Comparison of ENCODE assay signal across 1 cellular context in the genomic region with DNA sequence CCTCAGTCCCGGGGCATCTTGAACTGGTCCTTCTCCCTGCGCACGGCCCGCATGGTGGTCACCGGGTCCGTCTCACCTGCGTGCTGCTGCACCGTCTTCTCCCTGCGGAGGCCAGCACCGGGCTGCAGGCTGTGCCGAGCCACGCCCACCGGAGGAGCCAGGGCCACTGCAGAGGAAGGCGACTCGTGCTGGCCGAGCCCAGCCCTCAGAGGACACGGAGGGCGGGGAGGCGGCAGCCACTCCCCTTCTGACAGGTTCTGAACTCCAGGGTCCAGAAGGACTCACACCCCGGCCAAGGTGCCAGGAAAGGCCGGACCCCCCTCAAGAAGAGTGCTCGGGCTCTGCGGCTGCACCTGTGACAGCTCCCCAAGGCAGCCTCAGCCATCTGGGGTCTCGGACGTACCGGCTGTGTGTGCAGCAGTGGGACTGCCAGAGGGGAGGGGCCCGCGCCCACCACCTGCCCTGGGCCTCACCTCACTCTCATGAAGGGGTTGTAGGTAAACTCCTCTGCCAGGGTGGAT.
A peak's percentile ranks its signal among the peaks of the same experiment; 100 is the strongest.
TF ChIP-seq lines count a peak whose summit lies in the region.

No MANE protein-coding gene starts in this region.

TF ChIP-seq in H1, 55 proteins besides CTCF, POLR2A, EP300 and RAD21:
- TF ChIP-seq MAFK (IDR thresholded peaks at IDR 0.05; ENCODE audit: low read depth, low read length) (no peak), RFX5 (IDR thresholded peaks at IDR 0.05; ENCODE audit: borderline replicate concordance, low read depth, low read length) (no peak), EGR1 (IDR thresholded peaks at IDR 0.05; ENCODE audit: borderline replicate concordance, low read depth, low read length) (no peak), RBBP5 (IDR thresholded peaks at IDR 0.05; ENCODE audit: borderline replicate concordance, low read depth, low read length) (no peak), KDM5A (IDR thresholded peaks at IDR 0.05; ENCODE audit: low read length) (no peak), GTF2F1 (IDR thresholded peaks at IDR 0.05; ENCODE audit: borderline replicate concordance, low read depth, low read length) (no peak), PHF8 (conservative IDR thresholded peaks at IDR 0.05; ENCODE audit: low read depth, low read length) (no peak), SRF (IDR thresholded peaks at IDR 0.05; ENCODE audit: low read depth, low read length) (no peak), JUND (IDR thresholded peaks at IDR 0.05; ENCODE audit: low read length) (no peak), SIRT6 (IDR thresholded peaks at IDR 0.05; ENCODE audit: low read length) (no peak), JUN (IDR thresholded peaks at IDR 0.05; ENCODE audit: low read depth, low read length) (no peak), SAP30 (IDR thresholded peaks at IDR 0.05; ENCODE audit: insufficient read depth, insufficient replicate concordance, low read length) (no peak)
- TF ChIP-seq, protein P1, sequence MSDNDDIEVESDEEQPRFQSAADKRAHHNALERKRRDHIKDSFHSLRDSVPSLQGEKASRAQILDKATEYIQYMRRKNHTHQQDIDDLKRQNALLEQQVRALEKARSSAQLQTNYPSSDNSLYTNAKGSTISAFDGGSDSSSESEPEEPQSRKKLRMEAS (IDR thresholded peaks at IDR 0.05), result peak; percentile 46
- TF ChIP-seq, protein P2, sequence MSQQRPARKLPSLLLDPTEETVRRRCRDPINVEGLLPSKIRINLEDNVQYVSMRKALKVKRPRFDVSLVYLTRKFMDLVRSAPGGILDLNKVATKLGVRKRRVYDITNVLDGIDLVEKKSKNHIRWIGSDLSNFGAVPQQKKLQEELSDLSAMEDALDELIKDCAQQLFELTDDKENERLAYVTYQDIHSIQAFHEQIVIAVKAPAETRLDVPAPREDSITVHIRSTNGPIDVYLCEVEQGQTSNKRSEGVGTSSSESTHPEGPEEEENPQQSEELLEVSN (IDR thresholded peaks at IDR 0.05), result 0 out of 2 replicates have a peak, but pooled peaks have one; percentile 11
